In genomic region chr2:171016125-171016524, GRCh38 we compare ENCODE assay signal across 8 cellular contexts.
"Had no signal": no experiment of that assay in that cellular context is flagged by ENCODE, and none has a peak within 500 bp of the region (broad histone marks: within the 10 kb centered on the region; RNA-seq: fewer than 3 reads in every experiment).

No MANE protein-coding gene starts in this region.

- DNase-seq: H9, HCEC 1CT, KG1 had no signal

- H2AFZ ChIP-seq: GM23338 had no signal

- H3K9me3 Mint-ChIP-seq: GM23338, H9, IgD-negative memory B cell had no signal

- H3K4me3 ChIP-seq: GM23338 had no signal

- H3K4me3 Mint-ChIP-seq: GM23338, H9, IgD-negative memory B cell had no signal

- H3K27me3 Mint-ChIP-seq: IgD-negative memory B cell had no signal

- FAIRE-seq: H1, H54, HTR-8/SVneo had no signal

- ATAC-seq: GM23338 had no signal

- H3K27ac Mint-ChIP-seq: GM23338, IgD-negative memory B cell had no signal

- H3K4me2 ChIP-seq: GM23338 had no signal
